Comparison of ENCODE assay signal across 3 cellular contexts in the genomic region with DNA sequence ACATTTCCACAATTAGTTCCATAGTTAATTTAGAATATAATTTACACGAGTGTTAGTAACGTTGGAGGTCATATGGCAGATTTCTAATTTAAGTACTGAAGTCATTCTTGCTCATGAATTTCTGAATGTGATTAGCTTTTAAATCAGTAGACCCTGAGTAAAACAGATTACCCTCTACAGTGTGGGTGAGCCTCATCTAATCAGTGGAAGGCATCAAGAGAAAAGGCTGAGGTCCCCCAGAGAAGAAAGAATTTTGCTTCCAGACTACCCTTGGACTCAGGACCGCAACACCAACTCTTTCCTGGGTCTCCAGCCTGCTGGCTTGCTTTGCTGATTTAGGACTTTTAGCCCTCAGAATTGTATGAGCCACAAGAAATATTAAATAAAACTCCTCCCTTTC.
TF ChIP-seq lines count a peak whose summit lies in the region.

No MANE protein-coding gene starts in this region.

TF ChIP-seq in GM23338, 12 proteins besides CTCF, POLR2A, EP300 and RAD21:
- TF ChIP-seq, protein P1, sequence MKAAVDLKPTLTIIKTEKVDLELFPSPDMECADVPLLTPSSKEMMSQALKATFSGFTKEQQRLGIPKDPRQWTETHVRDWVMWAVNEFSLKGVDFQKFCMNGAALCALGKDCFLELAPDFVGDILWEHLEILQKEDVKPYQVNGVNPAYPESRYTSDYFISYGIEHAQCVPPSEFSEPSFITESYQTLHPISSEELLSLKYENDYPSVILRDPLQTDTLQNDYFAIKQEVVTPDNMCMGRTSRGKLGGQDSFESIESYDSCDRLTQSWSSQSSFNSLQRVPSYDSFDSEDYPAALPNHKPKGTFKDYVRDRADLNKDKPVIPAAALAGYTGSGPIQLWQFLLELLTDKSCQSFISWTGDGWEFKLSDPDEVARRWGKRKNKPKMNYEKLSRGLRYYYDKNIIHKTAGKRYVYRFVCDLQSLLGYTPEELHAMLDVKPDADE (IDR thresholded peaks at IDR 0.05) = no peak
- TF ChIP-seq EZH2phosphoT487 (IDR thresholded peaks at IDR 0.05; ENCODE audit: unreplicated experiment) (no peak), POLR2AphosphoS5 (IDR thresholded peaks at IDR 0.05; ENCODE audit: low read depth) (no peak), CREB1 (CRISPR knock-in tag; IDR thresholded peaks at IDR 0.05; ENCODE audit: low read depth) (no peak), STAT1 (IDR thresholded peaks at IDR 0.05; ENCODE audit: unreplicated experiment) (no peak), NANOG (IDR thresholded peaks at IDR 0.05; ENCODE audit: borderline replicate concordance) (no peak)
- TF ChIP-seq, protein P2, sequence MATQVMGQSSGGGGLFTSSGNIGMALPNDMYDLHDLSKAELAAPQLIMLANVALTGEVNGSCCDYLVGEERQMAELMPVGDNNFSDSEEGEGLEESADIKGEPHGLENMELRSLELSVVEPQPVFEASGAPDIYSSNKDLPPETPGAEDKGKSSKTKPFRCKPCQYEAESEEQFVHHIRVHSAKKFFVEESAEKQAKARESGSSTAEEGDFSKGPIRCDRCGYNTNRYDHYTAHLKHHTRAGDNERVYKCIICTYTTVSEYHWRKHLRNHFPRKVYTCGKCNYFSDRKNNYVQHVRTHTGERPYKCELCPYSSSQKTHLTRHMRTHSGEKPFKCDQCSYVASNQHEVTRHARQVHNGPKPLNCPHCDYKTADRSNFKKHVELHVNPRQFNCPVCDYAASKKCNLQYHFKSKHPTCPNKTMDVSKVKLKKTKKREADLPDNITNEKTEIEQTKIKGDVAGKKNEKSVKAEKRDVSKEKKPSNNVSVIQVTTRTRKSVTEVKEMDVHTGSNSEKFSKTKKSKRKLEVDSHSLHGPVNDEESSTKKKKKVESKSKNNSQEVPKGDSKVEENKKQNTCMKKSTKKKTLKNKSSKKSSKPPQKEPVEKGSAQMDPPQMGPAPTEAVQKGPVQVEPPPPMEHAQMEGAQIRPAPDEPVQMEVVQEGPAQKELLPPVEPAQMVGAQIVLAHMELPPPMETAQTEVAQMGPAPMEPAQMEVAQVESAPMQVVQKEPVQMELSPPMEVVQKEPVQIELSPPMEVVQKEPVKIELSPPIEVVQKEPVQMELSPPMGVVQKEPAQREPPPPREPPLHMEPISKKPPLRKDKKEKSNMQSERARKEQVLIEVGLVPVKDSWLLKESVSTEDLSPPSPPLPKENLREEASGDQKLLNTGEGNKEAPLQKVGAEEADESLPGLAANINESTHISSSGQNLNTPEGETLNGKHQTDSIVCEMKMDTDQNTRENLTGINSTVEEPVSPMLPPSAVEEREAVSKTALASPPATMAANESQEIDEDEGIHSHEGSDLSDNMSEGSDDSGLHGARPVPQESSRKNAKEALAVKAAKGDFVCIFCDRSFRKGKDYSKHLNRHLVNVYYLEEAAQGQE (IDR thresholded peaks at IDR 0.05; ENCODE audit: unreplicated experiment) = no peak

TF ChIP-seq in HEK293, 187 proteins besides CTCF, POLR2A, EP300 and RAD21:
- TF ChIP-seq ZNF10 (tag by site-specific recombination; IDR thresholded peaks at IDR 0.05) (peak; percentile 89), TRIM28 (IDR thresholded peaks at IDR 0.05; ENCODE audit: borderline replicate concordance, low read length) (no peak)

TF ChIP-seq in H1, 55 proteins besides CTCF, POLR2A, EP300 and RAD21:
- TF ChIP-seq EGR1 (IDR thresholded peaks at IDR 0.05; ENCODE audit: borderline replicate concordance, low read depth, low read length) (no peak), ZNF274 (IDR thresholded peaks at IDR 0.05; ENCODE audit: borderline replicate concordance, extremely low read depth, low read length) (no peak), CREB1 (IDR thresholded peaks at IDR 0.05) (no peak), E2F6 (IDR thresholded peaks at IDR 0.05) (no peak), CEBPB (IDR thresholded peaks at IDR 0.05; ENCODE audit: low read depth, low read length) (no peak), BACH1 (IDR thresholded peaks at IDR 0.05; ENCODE audit: low read length) (no peak), RBBP5 (IDR thresholded peaks at IDR 0.05; ENCODE audit: borderline replicate concordance, low read depth, low read length) (no peak), CTBP2 (IDR thresholded peaks at IDR 0.05; ENCODE audit: borderline replicate concordance, insufficient read depth, insufficient read length, low read length) (no peak), CHD7 (IDR thresholded peaks at IDR 0.05; ENCODE audit: insufficient replicate concordance, low read length) (no peak), SIRT6 (IDR thresholded peaks at IDR 0.05; ENCODE audit: low read length) (no peak), BCL11A (IDR thresholded peaks at IDR 0.05; ENCODE audit: low read depth in 2 of 2, low read length in 2 of 2) (no peak), SP4 (IDR thresholded peaks at IDR 0.05; ENCODE audit: low read length) (no peak), TCF12 (IDR thresholded peaks at IDR 0.05; ENCODE audit: low read depth, low read length) (no peak), KDM4A (IDR thresholded peaks at IDR 0.05; ENCODE audit: low read depth, low read length, severe bottlenecking) (no peak), SIN3A (conservative IDR thresholded peaks at IDR 0.05 in 1 of 2, IDR thresholded peaks at IDR 0.05 in 1 of 2; ENCODE audit: low read depth in 1 of 2, low read length in 2 of 2) (no peak), TAF1 (IDR thresholded peaks at IDR 0.05; ENCODE audit: low read depth, low read length) (no peak)
